Comparison of ENCODE assay signal across 8 cellular contexts in genomic region chr20:4925842-4926530, GRCh38.
DNase-seq lines count a peak whose midpoint lies in the region; ATAC-seq and TF ChIP-seq lines count a peak whose summit lies in the region.

No MANE protein-coding gene starts in this region.

- no peak overlapping the region for H3K4me2 ChIP-seq in fibroblast of lung (ENCODE audit: extremely low read depth, insufficient read depth, low read length)

- H3K4me3 ChIP-seq in SJCRH30 (no peak overlapping the region), fibroblast of lung (replicated peaks in 1 of 4; ENCODE audit: control extremely low read depth in 1 of 4, insufficient read depth in 1 of 4, low read depth in 3 of 4, low read length in 4 of 4) (no peak overlapping the region)

- no peaks in the 10 kb centered on the region for H4K20me1 ChIP-seq in fibroblast of lung (ENCODE audit: control insufficient read depth, extremely low read depth, insufficient read depth, low read length)

- peaks cover 10% of the 10 kb centered on the region; the same call in 1 of the 2 replicates for H3K4me1 ChIP-seq in SJCRH30
- H3K4me1 ChIP-seq in fibroblast of lung (ENCODE audit: control insufficient read depth, extremely low read depth, insufficient read depth, low read length) = peaks cover 2% of the 10 kb centered on the region

- intact Hi-C loops in activated CD4-positive, alpha-beta T cell treated with anti-CD3 and anti-CD28 coated beads for 36 hours (cut with DNase I, micrococcal nuclease) = no loop called here

- H3K27me3 Mint-ChIP-seq in activated CD4-positive, alpha-beta T cell treated with anti-CD3 and anti-CD28 coated beads for 36 hours = no peaks in the 10 kb centered on the region

- CTCF ChIA-PET in activated CD4-positive, alpha-beta T cell treated with anti-CD3 and anti-CD28 coated beads for 36 hours (lab: Charles Lee) = no interaction called here

- H3K9ac ChIP-seq in fibroblast of lung (ENCODE audit: insufficient read depth, low read length) = no peak overlapping the region

- H3K4me1 Mint-ChIP-seq in activated CD4-positive, alpha-beta T cell treated with anti-CD3 and anti-CD28 coated beads for 36 hours = peaks cover 7% of the 10 kb centered on the region

- peak overlapping the region; percentile 37 for H3K27ac ChIP-seq in SJCRH30
- H3K27ac ChIP-seq in fibroblast of lung (ENCODE audit: insufficient read depth, low read length) = peak overlapping the region; percentile 43

- H3K9me3 Mint-ChIP-seq in activated CD4-positive, alpha-beta T cell treated with anti-CD3 and anti-CD28 coated beads for 36 hours (ENCODE audit: low read depth) = no peaks in the 10 kb centered on the region

- H3K27ac Mint-ChIP-seq in activated CD4-positive, alpha-beta T cell treated with anti-CD3 and anti-CD28 coated beads for 36 hours = no peak overlapping the region

- peak; percentile 27 for DNase-seq in AG08395 (ENCODE audit: low spot score)
- peak; percentile 32 to 55 for DNase-seq in SJCRH30
- DNase-seq in fibroblast of lung (ENCODE audit: low read depth in 2 of 2) = peak; percentile 57 to 90
- DNase-seq in non-pigmented ciliary epithelial cell (ENCODE audit: low read depth) = peak; percentile 40
- DNase-seq in NCI-H524 (lab: John Stamatoyannopoulos, UW) = no peak
- no peak for DNase-seq in activated CD4-positive, alpha-beta T cell treated with anti-CD3 and anti-CD28 coated beads for 36 hours

- no peak for ATAC-seq in GM18505 (IDR thresholded peaks at IDR 0.05; ENCODE audit: unreplicated experiment)
- no peak for ATAC-seq in activated CD4-positive, alpha-beta T cell treated with anti-CD3 and anti-CD28 coated beads for 36 hours
- no peak for ATAC-seq in GM21786 (IDR thresholded peaks at IDR 0.05; ENCODE audit: unreplicated experiment)

- H3K9me3 ChIP-seq in SJCRH30 (replicated peaks) (no peaks in the 10 kb centered on the region), fibroblast of lung (ENCODE audit: control insufficient read depth, insufficient read depth, low read depth, low read length) (no peaks in the 10 kb centered on the region)

- TF ChIP-seq CTCF in fibroblast of lung (conservative IDR thresholded peaks at IDR 0.05 in 1 of 2, IDR thresholded peaks at IDR 0.05 in 1 of 2; ENCODE audit: low read depth in 1 of 2, low read length in 2 of 2) = no peak

- peaks cover 11% of the 10 kb centered on the region for H3K36me3 Mint-ChIP-seq in activated CD4-positive, alpha-beta T cell treated with anti-CD3 and anti-CD28 coated beads for 36 hours (ENCODE audit: low read depth)

- no peaks in the 10 kb centered on the region for H3K79me2 ChIP-seq in fibroblast of lung (ENCODE audit: control insufficient read depth, insufficient read depth, low read length)

- no peak overlapping the region for H3K4me3 Mint-ChIP-seq in activated CD4-positive, alpha-beta T cell treated with anti-CD3 and anti-CD28 coated beads for 36 hours

- no peaks in the 10 kb centered on the region for H3K27me3 ChIP-seq in SJCRH30
- no peaks in the 10 kb centered on the region for H3K27me3 ChIP-seq in fibroblast of lung (ENCODE audit: control insufficient read depth, insufficient read depth, low read length)

- peaks cover 5% of the 10 kb centered on the region; the same call in 1 of the 2 replicates for H3K36me3 ChIP-seq in SJCRH30
- H3K36me3 ChIP-seq in fibroblast of lung (ENCODE audit: control insufficient read depth, insufficient read depth, low read length) = peaks cover 1% of the 10 kb centered on the region

- POLR2A ChIA-PET in activated CD4-positive, alpha-beta T cell treated with anti-CD3 and anti-CD28 coated beads for 36 hours (lab: Charles Lee) = no interaction called here

- peak overlapping the region; percentile 19 for H2AFZ ChIP-seq in fibroblast of lung (ENCODE audit: low read length)

- TF ChIP-seq POLR2A in GM18505 (IDR thresholded peaks at IDR 0.05; ENCODE audit: borderline replicate concordance, extremely low read depth, insufficient read depth, insufficient read length) = no peak

Comparison
In these comparisons a context has a peak if more than half of its experiments do, and no peak if none do; other contexts are left out.
1. DNase-seq: peak in AG08395 (single experiment), SJCRH30 (2 of 2), fibroblast of lung (2 of 2) and non-pigmented ciliary epithelial cell (single experiment); none in NCI-H524 (0 of 2) and activated CD4-positive, alpha-beta T cell treated with anti-CD3 and anti-CD28 coated beads for 36 hours (single experiment).